Comparison of ENCODE assay signal across 10 cellular contexts in genomic region chr1:207806531-207807394, GRCh38. TPM values are rescaled to one million over a fixed set of nuclear protein-coding genes. Genes with fewer than 3 reads are reported as not detected.
DNase-seq lines count a peak whose midpoint lies in the region; ATAC-seq and TF ChIP-seq lines count a peak whose summit lies in the region.
"Had no signal": no experiment of that assay in that cellular context is flagged by ENCODE, and none has a peak within 500 bp of the region (broad histone marks: within the 10 kb centered on the region; RNA-seq: fewer than 3 reads in every experiment).

No MANE protein-coding gene starts in this region.

- H3K36me3 ChIP-seq in gastrocnemius medialis, result peaks cover 8 to 87% of the 10 kb centered on the region in 2 donors

- H3K9me3 ChIP-seq in gastrocnemius medialis, result no peaks in the 10 kb centered on the region

- peak in 1 of 2 donors; percentile 8 for TF ChIP-seq POLR2A in gastrocnemius medialis (IDR thresholded peaks at IDR 0.05)

- peaks cover 76 to 82% of the 10 kb centered on the region in 2 donors for H3K4me1 ChIP-seq in gastrocnemius medialis

- H3K4me1 Mint-ChIP-seq in T-cell, result peaks cover 51 to 59% (median 56%) of the 10 kb centered on the region in 3 donors
- H3K4me1 Mint-ChIP-seq: brain had no signal

- ATAC-seq in GM19463 (IDR thresholded peaks at IDR 0.05; ENCODE audit: unreplicated experiment) (peak; percentile 50), T-cell (replicated peaks in 1 of 4) (peak in 2 of 4 experiments; percentile 38 to 60), gastrocnemius medialis (no peak), GM19328 (IDR thresholded peaks at IDR 0.05; ENCODE audit: unreplicated experiment) (no peak), GM19455 (IDR thresholded peaks at IDR 0.05; ENCODE audit: unreplicated experiment) (no peak)

- POLR2A ChIA-PET in T-cell (lab: Charles Lee), result no interaction called here

- peak overlapping the region; percentile 84 for H3K27ac ChIP-seq in epithelial cell of prostate
- peak overlapping the region; percentile 96 to 100 (median 99) for H3K27ac ChIP-seq in gastrocnemius medialis

- intact Hi-C loops in gastrocnemius medialis (cut with DNase I; ENCODE audit: low total_unique reads), result loop anchor here (10.0 kb wide), 1 partner anchor 428 kb away; no protein-coding TSS in a partner anchor

- no peak for DNase-seq in T-cell
- no peak for DNase-seq in epithelial cell of prostate (ENCODE audit: low read depth, low spot score)
- peak; percentile 9 to 23 for DNase-seq in gastrocnemius medialis
- DNase-seq in SKM-1 (lab: John Stamatoyannopoulos, UW; ENCODE audit: unreplicated experiment), result no peak
- no peak for DNase-seq in activated CD4-positive, alpha-beta T cell treated with anti-CD3 and anti-CD28 coated beads, Interleukin-2, amount 50 U/mL, for 1 hour
- DNase-seq: NK-92 treated with Interleukin-12 subunit alpha and Interleukin-12 subunit beta, amount 100 ng/mL, for 24 hours had no signal

- H3K4me3 Mint-ChIP-seq in T-cell, result peak overlapping the region in 2 of 3 donors; percentile 1 to 13

- peak overlapping the region; percentile 90 to 93 for H3K27ac Mint-ChIP-seq in T-cell

- H3K27me3 Mint-ChIP-seq in T-cell, result no peaks in the 10 kb centered on the region
- H3K27me3 Mint-ChIP-seq: brain had no signal

- peak overlapping the region in 2 of 4 donors; percentile 23 to 26 for H3K4me3 ChIP-seq in gastrocnemius medialis

- no peak for TF ChIP-seq CTCF in gastrocnemius medialis (IDR thresholded peaks at IDR 0.05 in 4 of 5, conservative IDR thresholded peaks at IDR 0.05 in 1 of 5)

- in situ Hi-C loops in gastrocnemius medialis (cut with MboI; ENCODE audit: low sequenced_read_pairs in 4 of 4), result loop anchor here in 1 of 4 donors (25.0 kb wide), 1 partner anchor 1119 kb away; the partner anchor contains the start of gene MAPKAPK2

- H3K27me3 ChIP-seq in gastrocnemius medialis, result no peaks in the 10 kb centered on the region

- CTCF ChIA-PET in T-cell (lab: Charles Lee), result interaction anchor here (0.5 to 1.3 kb wide), 4 partner anchors 11 to 1922 kb away, joined by 3 to 5 read pairs (median 4); no protein-coding TSS in a partner anchor

- no peaks in the 10 kb centered on the region for H3K9me3 Mint-ChIP-seq in T-cell
- H3K9me3 Mint-ChIP-seq: brain had no signal

- peaks cover 62% of the 10 kb centered on the region for H3K36me3 Mint-ChIP-seq in T-cell

RNA-seq across cellular contexts. Expression of gene CD46, which starts 54.9 kb away (rescaled TPM):
- 100 to 1,000 TPM; 123 to 152 (median 145) TPM for total RNA-seq in T-cell
- total RNA-seq in gastrocnemius medialis, result 100 to 1,000 TPM in 2 of 4 donors, 10 to 100 TPM in 2; 42.1 to 101 (median 80.2) TPM

Comparison
In these comparisons a context has a peak if more than half of its experiments do, and no peak if none do; other contexts are left out.
1. DNase-seq: peak in gastrocnemius medialis (2 of 2); none in T-cell (0 of 34), epithelial cell of prostate (single experiment), SKM-1 (single experiment) and activated CD4-positive, alpha-beta T cell treated with anti-CD3 and anti-CD28 coated beads, Interleukin-2, amount 50 U/mL, for 1 hour (single experiment).